In genomic region chr13:79402074-79402635, GRCh38 we compare ENCODE assay signal across 11 cellular contexts. TPM values are rescaled to one million over a fixed set of nuclear protein-coding genes. Genes with fewer than 3 reads are reported as not detected.
DNase-seq lines count a peak whose midpoint lies in the region; ATAC-seq, FAIRE-seq and TF ChIP-seq lines count a peak whose summit lies in the region.
"Had no signal": no experiment of that assay in that cellular context is flagged by ENCODE, and none has a peak within 500 bp of the region (broad histone marks: within the 10 kb centered on the region; RNA-seq: fewer than 3 reads in every experiment).

No MANE protein-coding gene starts in this region.

- peak overlapping the region in 7 of 8 donors; percentile 52 to 86 (median 73) for H3K27ac Mint-ChIP-seq in CD8-positive, alpha-beta memory T cell
- no peak overlapping the region for H3K27ac Mint-ChIP-seq in neural progenitor cell

- H3K4me1 ChIP-seq in CD8-positive, alpha-beta memory T cell (ENCODE audit: insufficient read depth, low read length), result peaks cover 63% of the 10 kb centered on the region
- peaks cover 70% of the 10 kb centered on the region for H3K4me1 ChIP-seq in Loucy (ENCODE audit: insufficient read depth, low read length, poor library complexity, severe bottlenecking)
- peaks cover 50% of the 10 kb centered on the region for H3K4me1 ChIP-seq in neural progenitor cell
- peaks cover 35% of the 10 kb centered on the region for H3K4me1 ChIP-seq in mucosa of descending colon (ENCODE audit: low read depth)

- CTCF ChIA-PET in CD8-positive, alpha-beta memory T cell (lab: Charles Lee), result interaction anchor here (1.2 to 7.3 kb wide), 2 partner anchors 9 to 79 kb away, joined by 4 to 45 read pairs; partner anchors contain the start of gene NDFIP2

- no peaks in the 10 kb centered on the region for H3K9me3 ChIP-seq in CD8-positive, alpha-beta memory T cell (ENCODE audit: low read length)
- H3K9me3 ChIP-seq in Loucy (ENCODE audit: insufficient read depth, low read depth, low read length), result no peaks in the 10 kb centered on the region
- H3K9me3 ChIP-seq in neural progenitor cell (ENCODE audit: low read depth), result no peaks in the 10 kb centered on the region
- H3K9me3 ChIP-seq in mucosa of descending colon, result no peaks in the 10 kb centered on the region

- H3K9ac ChIP-seq in Loucy (ENCODE audit: low read depth, low read length, poor library complexity, severe bottlenecking) (peak overlapping the region; percentile 93), neural progenitor cell (no peak overlapping the region)

- no peak for TF ChIP-seq CTCF in Loucy (conservative IDR thresholded peaks at IDR 0.05; ENCODE audit: low read length)
- TF ChIP-seq CTCF in neural progenitor cell (IDR thresholded peaks at IDR 0.05), result no peak
- TF ChIP-seq CTCF in mucosa of descending colon (IDR thresholded peaks at IDR 0.05), result no peak

- FAIRE-seq in colon (lab: Jason Lieb, UNC), result peak; percentile 47

- H3K4me2 ChIP-seq in Loucy (ENCODE audit: low read depth, low read length, poor library complexity, severe bottlenecking), result peak overlapping the region; percentile 95
- H3K4me2 ChIP-seq in neural progenitor cell, result peak overlapping the region; percentile 95

- POLR2A ChIA-PET in CD8-positive, alpha-beta memory T cell (lab: Charles Lee), result no interaction called here

- H3K79me2 ChIP-seq in Loucy (ENCODE audit: insufficient read depth, low read length), result peaks cover 98% of the 10 kb centered on the region
- H3K79me2 ChIP-seq in neural progenitor cell (ENCODE audit: low read depth), result peaks cover 100% of the 10 kb centered on the region

- H3K4me3 ChIP-seq in CD8-positive, alpha-beta memory T cell (ENCODE audit: low read length), result peak overlapping the region; percentile 23
- H3K4me3 ChIP-seq in Loucy (ENCODE audit: low read length, poor library complexity, severe bottlenecking) (peak overlapping the region; percentile 92), neural progenitor cell (peak overlapping the region; percentile 96), mucosa of descending colon (no peak overlapping the region)

- peaks cover 79% of the 10 kb centered on the region for H4K20me1 ChIP-seq in Loucy (ENCODE audit: insufficient read depth, low read length, poor library complexity, severe bottlenecking)
- peaks cover 61% of the 10 kb centered on the region for H4K20me1 ChIP-seq in neural progenitor cell (ENCODE audit: low read depth)

- peaks cover 0 to 36% (median 5%) of the 10 kb centered on the region in 3 donors for H3K36me3 Mint-ChIP-seq in CD8-positive, alpha-beta memory T cell
- peaks cover 45% of the 10 kb centered on the region for H3K36me3 Mint-ChIP-seq in neural progenitor cell

- no peak for ATAC-seq in mucosa of descending colon

- H3K9me2 ChIP-seq in Loucy (replicated peaks; ENCODE audit: low read depth, low read length), result no peaks in the 10 kb centered on the region

- peak overlapping the region in 5 of 7 donors; percentile 12 to 71 (median 41) for H3K4me3 Mint-ChIP-seq in CD8-positive, alpha-beta memory T cell
- no peak overlapping the region for H3K4me3 Mint-ChIP-seq in neural progenitor cell

- no peak overlapping the region for H2AFZ ChIP-seq in Loucy (ENCODE audit: low read length)
- H2AFZ ChIP-seq in neural progenitor cell (replicated peaks), result no peak overlapping the region

- no peaks in the 10 kb centered on the region for H3K27me3 Mint-ChIP-seq in CD8-positive, alpha-beta memory T cell
- H3K27me3 Mint-ChIP-seq in neural progenitor cell (ENCODE audit: insufficient read depth, low read depth), result peaks cover under 1% of the 10 kb centered on the region

- H3F3A ChIP-seq in Loucy (ENCODE audit: low read depth), result 0 out of 2 replicates have a peak, but pooled peaks cover 9% of the 10 kb centered on the region
- peaks cover 18% of the 10 kb centered on the region for H3F3A ChIP-seq in neural progenitor cell (ENCODE audit: low read depth)

- no peaks in the 10 kb centered on the region for H3K9me3 Mint-ChIP-seq in CD8-positive, alpha-beta memory T cell
- peaks cover 20% of the 10 kb centered on the region for H3K9me3 Mint-ChIP-seq in neural progenitor cell

- DNase-seq in CD8-positive, alpha-beta memory T cell, result no peak
- no peak for DNase-seq in neural progenitor cell (ENCODE audit: low spot score)
- DNase-seq in CD1c-positive myeloid dendritic cell (ENCODE audit: extremely low spot score), result no peak
- no peak for DNase-seq in activated T-cell treated with anti-CD3 and anti-CD28 coated beads, Interleukin-2, amount 50 U/mL, for 48 hours
- no peak for DNase-seq in midbrain (lab: John Stamatoyannopoulos, UW)
- no peak for DNase-seq in mucosa of descending colon
- DNase-seq: activated CD8-positive, alpha-beta memory T cell treated with anti-CD3 and anti-CD28 coated beads, Interleukin-2, amount 50 U/mL, for 48 hours; dermis blood vessel endothelial cell; SHP77 treated with DMSO at 0.1 percent for 48 hours had no signal

- H3K4me1 Mint-ChIP-seq in CD8-positive, alpha-beta memory T cell, result peaks cover 7 to 12% (median 9%) of the 10 kb centered on the region in 3 donors
- H3K4me1 Mint-ChIP-seq in neural progenitor cell, result peaks cover 15% of the 10 kb centered on the region

- H3K27me3 ChIP-seq in CD8-positive, alpha-beta memory T cell (ENCODE audit: insufficient read depth, low read length, poor library complexity, severe bottlenecking), result no peaks in the 10 kb centered on the region
- no peaks in the 10 kb centered on the region for H3K27me3 ChIP-seq in Loucy (ENCODE audit: insufficient read depth, low read length, poor library complexity, severe bottlenecking)
- no peaks in the 10 kb centered on the region for H3K27me3 ChIP-seq in neural progenitor cell

- H3K36me3 ChIP-seq in CD8-positive, alpha-beta memory T cell (ENCODE audit: insufficient read depth, low read length), result no peaks in the 10 kb centered on the region
- peaks cover 9% of the 10 kb centered on the region; the same call in 1 of the 2 replicates for H3K36me3 ChIP-seq in Loucy (ENCODE audit: insufficient read depth, low read length)
- peaks cover 16% of the 10 kb centered on the region for H3K36me3 ChIP-seq in neural progenitor cell
- no peaks in the 10 kb centered on the region for H3K36me3 ChIP-seq in mucosa of descending colon (ENCODE audit: low read depth)

- H3K27ac ChIP-seq in CD8-positive, alpha-beta memory T cell (ENCODE audit: low read depth, low read length), result no peak overlapping the region
- peak overlapping the region; percentile 34 for H3K27ac ChIP-seq in neural progenitor cell

- intact Hi-C loops in mucosa of descending colon (cut with DNase I, micrococcal nuclease), result no loop called here

RNA-seq across cellular contexts. Expression of gene RBM26, which starts 3.9 kb away (rescaled TPM):
- 10 to 100 TPM; 59.4 to 61.7 TPM for total RNA-seq in CD8-positive, alpha-beta memory T cell
- polyA plus RNA-seq in CD8-positive, alpha-beta memory T cell, result 15.8 TPM
- total RNA-seq in neural progenitor cell (ENCODE audit: low replicate concordance) (80.7 and 136 TPM in 2 replicates), mucosa of descending colon (10 to 100 TPM; 34.0 to 42.8 (median 35.6) TPM)
